3 cellular contexts compared by ENCODE assay signal in the genomic region with DNA sequence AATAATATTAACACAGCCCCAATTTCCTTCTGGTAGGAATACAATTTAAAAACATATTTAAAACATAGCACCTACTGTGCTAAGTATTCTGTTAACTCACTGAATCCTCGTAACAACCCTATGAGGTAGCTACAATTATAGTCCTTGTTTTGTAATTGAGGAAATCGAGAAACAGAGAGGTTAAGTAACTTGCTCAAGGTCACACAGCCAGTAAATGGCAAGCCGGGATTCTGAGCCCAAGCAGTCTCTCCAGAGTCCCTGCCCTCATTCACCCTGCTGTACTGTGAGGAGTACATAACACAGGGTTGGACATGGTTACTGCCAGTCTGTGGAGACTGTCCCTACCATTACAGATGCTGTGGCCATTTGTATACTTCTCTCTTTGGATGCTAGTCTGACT.
TF ChIP-seq lines count a peak whose summit lies in the region.

No MANE protein-coding gene starts in this region.

TF ChIP-seq in A549, 52 proteins besides CTCF, POLR2A, EP300 and RAD21:
- TF ChIP-seq ZFP36 (IDR thresholded peaks at IDR 0.05; ENCODE audit: borderline replicate concordance, partially characterized antibody) = peak; percentile 56
- TF ChIP-seq HEYL (CRISPR knock-in tag; IDR thresholded peaks at IDR 0.05) = no peak

TF ChIP-seq in IMR-90, 13 proteins besides CTCF, POLR2A, EP300 and RAD21:
- TF ChIP-seq MAZ (IDR thresholded peaks at IDR 0.05; ENCODE audit: borderline replicate concordance, low read depth, low read length) (no peak), RFX5 (IDR thresholded peaks at IDR 0.05; ENCODE audit: low read depth, low read length) (no peak), CEBPB (IDR thresholded peaks at IDR 0.05; ENCODE audit: low read depth, low read length) (no peak), BHLHE40 (IDR thresholded peaks at IDR 0.05; ENCODE audit: low read depth, low read length) (no peak), SMC3 (IDR thresholded peaks at IDR 0.05; ENCODE audit: low read depth, low read length) (no peak), CHD1 (IDR thresholded peaks at IDR 0.05; ENCODE audit: low read depth, low read length) (no peak), MXI1 (IDR thresholded peaks at IDR 0.05; ENCODE audit: borderline replicate concordance, low read depth, low read length) (no peak), RCOR1 (IDR thresholded peaks at IDR 0.05; ENCODE audit: insufficient replicate concordance, low read length) (no peak), NFE2L2 (IDR thresholded peaks at IDR 0.05; ENCODE audit: low read depth, low read length) (no peak), MAFK (IDR thresholded peaks at IDR 0.05; ENCODE audit: low read depth, low read length) (no peak), FOS (IDR thresholded peaks at IDR 0.05; ENCODE audit: low read depth, low read length) (no peak)
- TF ChIP-seq, protein P1, sequence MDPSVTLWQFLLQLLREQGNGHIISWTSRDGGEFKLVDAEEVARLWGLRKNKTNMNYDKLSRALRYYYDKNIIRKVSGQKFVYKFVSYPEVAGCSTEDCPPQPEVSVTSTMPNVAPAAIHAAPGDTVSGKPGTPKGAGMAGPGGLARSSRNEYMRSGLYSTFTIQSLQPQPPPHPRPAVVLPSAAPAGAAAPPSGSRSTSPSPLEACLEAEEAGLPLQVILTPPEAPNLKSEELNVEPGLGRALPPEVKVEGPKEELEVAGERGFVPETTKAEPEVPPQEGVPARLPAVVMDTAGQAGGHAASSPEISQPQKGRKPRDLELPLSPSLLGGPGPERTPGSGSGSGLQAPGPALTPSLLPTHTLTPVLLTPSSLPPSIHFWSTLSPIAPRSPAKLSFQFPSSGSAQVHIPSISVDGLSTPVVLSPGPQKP (IDR thresholded peaks at IDR 0.05; ENCODE audit: borderline replicate concordance, low read depth, low read length) = no peak
- TF ChIP-seq, protein P2, sequence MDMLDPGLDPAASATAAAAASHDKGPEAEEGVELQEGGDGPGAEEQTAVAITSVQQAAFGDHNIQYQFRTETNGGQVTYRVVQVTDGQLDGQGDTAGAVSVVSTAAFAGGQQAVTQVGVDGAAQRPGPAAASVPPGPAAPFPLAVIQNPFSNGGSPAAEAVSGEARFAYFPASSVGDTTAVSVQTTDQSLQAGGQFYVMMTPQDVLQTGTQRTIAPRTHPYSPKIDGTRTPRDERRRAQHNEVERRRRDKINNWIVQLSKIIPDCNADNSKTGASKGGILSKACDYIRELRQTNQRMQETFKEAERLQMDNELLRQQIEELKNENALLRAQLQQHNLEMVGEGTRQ (IDR thresholded peaks at IDR 0.05; ENCODE audit: low read depth, low read length) = no peak
TF ChIP-seq in IMR-90: peak in this region for 0.

TF ChIP-seq in H1, 55 proteins besides CTCF, POLR2A, EP300 and RAD21:
- TF ChIP-seq ASH2L (IDR thresholded peaks at IDR 0.05; ENCODE audit: low read length) (no peak), RXRA (IDR thresholded peaks at IDR 0.05; ENCODE audit: insufficient read depth, low read depth, low read length) (no peak), KDM1A (IDR thresholded peaks at IDR 0.05; ENCODE audit: borderline replicate concordance, low read length) (peak; percentile 86), GABPA (IDR thresholded peaks at IDR 0.05; ENCODE audit: borderline replicate concordance, insufficient read depth, low read length) (no peak), SUZ12 (IDR thresholded peaks at IDR 0.05; ENCODE audit: low read length) (no peak)
